Comparison of ENCODE assay signal across 29 cellular contexts in genomic region chr11:60873533-60873932, GRCh38. TPM values are rescaled to one million over a fixed set of nuclear protein-coding genes. Genes with fewer than 3 reads are reported as not detected.
DNase-seq lines count a peak whose midpoint lies in the region; ATAC-seq and TF ChIP-seq lines count a peak whose summit lies in the region.
"Had no signal": no experiment of that assay in that cellular context is flagged by ENCODE, and none has a peak within 500 bp of the region (broad histone marks: within the 10 kb centered on the region; RNA-seq: fewer than 3 reads in every experiment).

No MANE protein-coding gene starts in this region.

- peaks cover 25% of the 10 kb centered on the region for H3K4me1 Mint-ChIP-seq in chondrocyte (ENCODE audit: low read depth)

- no peaks in the 10 kb centered on the region for H3K9me3 Mint-ChIP-seq in chondrocyte (ENCODE audit: low read depth)
- H3K9me3 Mint-ChIP-seq: naive thymus-derived CD4-positive, alpha-beta T cell had no signal

- H3K36me3 Mint-ChIP-seq in chondrocyte (ENCODE audit: low read depth): no peaks in the 10 kb centered on the region
- H3K36me3 Mint-ChIP-seq: activated naive CD8-positive, alpha-beta T cell had no signal

- H3K27ac Mint-ChIP-seq in chondrocyte (ENCODE audit: unreplicated experiment): no peak overlapping the region

- no peaks in the 10 kb centered on the region for H3K36me3 ChIP-seq in GM23248 (ENCODE audit: low read depth)
- H3K36me3 ChIP-seq: gastrocnemius medialis had no signal

- H3K9me2 ChIP-seq in GM23248 (ENCODE audit: insufficient read depth): no peaks in the 10 kb centered on the region

- H3K4me3 Mint-ChIP-seq in chondrocyte (ENCODE audit: unreplicated experiment): no peak overlapping the region
- H3K4me3 Mint-ChIP-seq: activated naive CD8-positive, alpha-beta T cell; naive thymus-derived CD4-positive, alpha-beta T cell had no signal

- 0 out of 2 replicates have a peak overlapping the region, but pooled peaks have one; percentile 28 for H3K4me3 ChIP-seq in GM23248
- H3K4me3 ChIP-seq: ascending aorta, esophagus squamous epithelium, gastrocnemius medialis, PC-9, skin epidermis, tibial nerve had no signal

- no peak overlapping the region for H3K27ac ChIP-seq in GM23248
- H3K27ac ChIP-seq: ascending aorta, esophagus squamous epithelium, HL-60, PC-9, skin epidermis, tibial nerve had no signal

- peaks cover 22% of the 10 kb centered on the region for H3K4me1 ChIP-seq in GM23248 (ENCODE audit: insufficient read depth)
- H3K4me1 ChIP-seq: ascending aorta had no signal

- WGBS in GM23248 (ENCODE audit: low coverage in 1 of 2, low lambda C conversion rate in 2 of 2, missing lambda C conversion rate in 2 of 2), 2 experiments: 80 to 84% methylated on average over 12 of the region's 12 CpGs

- H4K20me1 ChIP-seq in GM23248 (ENCODE audit: insufficient read depth): no peaks in the 10 kb centered on the region

- no peak for TF ChIP-seq CTCF in chondrocyte (IDR thresholded peaks at IDR 0.05)

- peaks cover 2% of the 10 kb centered on the region for H3K27me3 Mint-ChIP-seq in chondrocyte (ENCODE audit: low read depth)
- H3K27me3 Mint-ChIP-seq: activated naive CD8-positive, alpha-beta T cell had no signal

- H3K27me3 ChIP-seq in GM23248 (replicated peaks; ENCODE audit: insufficient read depth): no peaks in the 10 kb centered on the region
- H3K27me3 ChIP-seq: ascending aorta, esophagus squamous epithelium, gastrocnemius medialis, tibial nerve had no signal

- in situ Hi-C loops in GM23248 (cut with MboI): no loop called here

- no peak for ATAC-seq in GM21526 (IDR thresholded peaks at IDR 0.05; ENCODE audit: low FRiP score, unreplicated experiment)
- ATAC-seq: HCT116 had no signal

- intact Hi-C loops in posterior vena cava (cut with DNase I): no loop called here

- peak; percentile 35 to 74 for DNase-seq in NCI-H524 (lab: John Stamatoyannopoulos, UW)
- no peak for DNase-seq in NCI-H524 treated with DMSO at 0.1 percent for 48 hours (lab: John Stamatoyannopoulos, UW)
- no peak for DNase-seq in GM23248
- peak; percentile 63 for DNase-seq in chondrocyte (ENCODE audit: low spot score)
- peak; percentile 65 for DNase-seq in posterior vena cava (ENCODE audit: low spot score)
- DNase-seq in inferior parietal cortex (ENCODE audit: extremely low spot score): no peak
- no peak for DNase-seq in nucleus accumbens (lab: John Stamatoyannopoulos, UW)
- DNase-seq: activated CD4-positive, CD25-positive, alpha-beta regulatory T cell; esophagus squamous epithelium; midbrain; NCI-H146; NCI-H2107; NCI-H446 treated with DMSO at 0.1 percent for 48 hours; NK-92 treated with Interleukin-12 subunit alpha and Interleukin-12 subunit beta, amount 100 ng/mL, for 24 hours; Right ventricle myocardium superior had no signal

- no peaks in the 10 kb centered on the region for H3K79me2 ChIP-seq in GM23248 (ENCODE audit: insufficient read depth)

- H2AFZ ChIP-seq in GM23248: peak overlapping the region; percentile 67
- H2AFZ ChIP-seq: PC-9 had no signal

- no peaks in the 10 kb centered on the region for H3K9me3 ChIP-seq in GM23248 (ENCODE audit: low read depth)
- H3K9me3 ChIP-seq: ascending aorta, esophagus squamous epithelium, gastrocnemius medialis, tibial nerve had no signal

- H3K9ac ChIP-seq in GM23248: no peak overlapping the region

- H3K4me2 ChIP-seq in GM23248 (ENCODE audit: unreplicated experiment): peak overlapping the region; percentile 10
- H3K4me2 ChIP-seq: PC-9 had no signal

- H3F3A ChIP-seq in GM23248 (ENCODE audit: insufficient read depth): no peaks in the 10 kb centered on the region

RNA-seq across cellular contexts. Expression of gene ZP1, which starts 6.2 kb away (rescaled TPM):
- 1.3 and 5.3 TPM in 2 replicates for total RNA-seq in GM23248 (2014; rRNA removed; shearing (Covaris generic))
- polyA plus RNA-seq in GM23248 (2016; fragmentation: Nextera tagmentation; extraction: Ambion mirVana): 0.51 and 1.0 TPM in 2 replicates
- 0.40 to 0.49 TPM in 2 of 3 replicates, not detected in the other for total RNA-seq in chondrocyte
- not detected for total RNA-seq in posterior vena cava
- total RNA-seq: ascending aorta; cardiac septum; esophagus squamous epithelium; gastrocnemius medialis; naive thymus-derived CD4-positive, alpha-beta T cell; PC-9; renal cortical epithelial cell; Right ventricle myocardium superior; tibial nerve had no signal
- polyA plus RNA-seq: naive thymus-derived CD4-positive, alpha-beta T cell had no signal

RNA-seq across cellular contexts. Expression of gene PTGDR2, which starts 17.8 kb away (rescaled TPM):
- not detected in 2 replicates for total RNA-seq in GM23248 (2014; rRNA removed; shearing (Covaris generic))
- 0.06 TPM in 2 replicates for polyA plus RNA-seq in GM23248 (2016; fragmentation: Nextera tagmentation; extraction: Ambion mirVana)
- 0.12 TPM in 1 of 3 replicates, not detected in the others for total RNA-seq in chondrocyte
- under 1 TPM in 1 of 2 donors, not detected in 1; 0.14 TPM for total RNA-seq in posterior vena cava
- total RNA-seq: A172, ascending aorta, LHCN-M2, PC-9, renal cortical epithelial cell had no signal

RNA-seq across cellular contexts. Expression of gene CCDC86, which starts 31.6 kb away (rescaled TPM):
- 8.2 and 10.7 TPM in 2 replicates for total RNA-seq in GM23248 (2014; rRNA removed; shearing (Covaris generic))
- 37.6 and 38.0 TPM in 2 replicates for polyA plus RNA-seq in GM23248 (2016; fragmentation: Nextera tagmentation; extraction: Ambion mirVana)
- total RNA-seq in chondrocyte (16.6 to 18.6 TPM (median 17.7 TPM) in 3 replicates), posterior vena cava (10 to 100 TPM; 14.9 to 21.9 TPM)

RNA-seq across cellular contexts. Expression of gene PRPF19, which starts 32.9 kb away (rescaled TPM):
- 47.9 and 58.9 TPM in 2 replicates for total RNA-seq in GM23248 (2014; rRNA removed; shearing (Covaris generic))
- polyA plus RNA-seq in GM23248 (2016; fragmentation: Nextera tagmentation; extraction: Ambion mirVana): 17.4 and 19.1 TPM in 2 replicates
- total RNA-seq in chondrocyte: 48.4 to 51.3 TPM (median 48.6 TPM) in 3 replicates
- 10 to 100 TPM; 47.6 to 50.9 TPM for total RNA-seq in posterior vena cava

RNA-seq across cellular contexts. Expression of gene TMEM109, which starts 40.4 kb away (rescaled TPM):
- 27.2 and 35.9 TPM in 2 replicates for total RNA-seq in GM23248 (2014; rRNA removed; shearing (Covaris generic))
- 95.2 and 97.9 TPM in 2 replicates for polyA plus RNA-seq in GM23248 (2016; fragmentation: Nextera tagmentation; extraction: Ambion mirVana)
- total RNA-seq in chondrocyte (97.0 to 124 TPM (median 104 TPM) in 3 replicates), posterior vena cava (100 to 1,000 TPM; 118 to 125 TPM)

Comparison
In these comparisons a context has a peak if more than half of its experiments do, and no peak if none do; other contexts are left out.
1. DNase-seq: peak in NCI-H524 (2 of 2), chondrocyte (single experiment) and posterior vena cava (single experiment); none in NCI-H524 treated with DMSO at 0.1 percent for 48 hours (single experiment), GM23248 (single experiment), inferior parietal cortex (single experiment) and nucleus accumbens (0 of 56).